Comparison of ENCODE assay signal across 1 cellular context in the genomic region with DNA sequence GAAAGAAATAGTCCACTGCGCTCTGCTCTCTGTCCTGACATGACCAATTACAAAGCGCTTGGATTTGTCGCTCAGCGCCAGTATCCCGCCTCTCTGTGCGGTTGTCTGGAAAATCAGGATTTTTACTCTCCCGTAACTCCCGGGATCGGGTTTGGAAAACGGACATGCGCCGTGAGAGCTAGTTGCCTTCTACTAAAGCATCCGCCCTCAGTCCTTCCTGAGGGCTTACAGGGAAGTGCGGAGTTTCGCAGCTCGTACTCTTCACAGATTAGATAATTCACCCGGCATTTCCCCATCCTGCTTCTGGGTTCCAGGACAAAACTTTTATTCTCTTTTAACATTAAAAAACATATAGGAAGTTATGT.
TF ChIP-seq lines count a peak whose summit lies in the region.

No MANE protein-coding gene starts in this region.

TF ChIP-seq in HepG2, 621 proteins besides CTCF, POLR2A, EP300 and RAD21 (continued from another document):
- TF ChIP-seq NFRKB (IDR thresholded peaks at IDR 0.05) (no peak), PRPF4 (IDR thresholded peaks at IDR 0.05; ENCODE audit: low read depth, low read length, poor library complexity, severe bottlenecking) (peak; percentile 46), HNRNPLL (IDR thresholded peaks at IDR 0.05; ENCODE audit: low read depth, low read length, poor library complexity, severe bottlenecking) (no peak), SATB2 (CRISPR knock-in tag; IDR thresholded peaks at IDR 0.05) (no peak; the same call in 1 of the 2 replicates)
